In genomic region chr11:28939381-28939780, GRCh38 we compare ENCODE assay signal across 30 cellular contexts.
"Had no signal": no experiment of that assay in that cellular context is flagged by ENCODE, and none has a peak within 500 bp of the region (broad histone marks: within the 10 kb centered on the region; RNA-seq: fewer than 3 reads in every experiment).

No MANE protein-coding gene starts in this region.

- H3K9me3 ChIP-seq: breast epithelium had no signal

- DNase-seq: activated CD4-positive, alpha-beta T cell treated with anti-CD3 and anti-CD28 coated beads, Interleukin-2, amount 10 ng/mL, durations not matched to agents 7 days and 5 days; activated CD4-positive, CD25-positive, alpha-beta regulatory T cell; activated CD8-positive, alpha-beta memory T cell treated with anti-CD3 and anti-CD28 coated beads, Interleukin-2, amount 50 U/mL, for 4 hours; activated CD8-positive, alpha-beta T cell treated with anti-CD3 and anti-CD28 coated beads for 36 hours; activated gamma-delta T cell treated with Interleukin-2 at 50 U/mL for 16 hours; activated naive CD4-positive, alpha-beta T cell treated with anti-CD3 and anti-CD28 coated beads, Interleukin-2, amount 10 ng/mL, durations not matched to agents 7 days and 5 days; activated naive CD8-positive, alpha-beta T cell treated with anti-CD3 and anti-CD28 coated beads for 36 hours; activated T-cell treated with anti-CD3 and anti-CD28 coated beads, Interleukin-2, amount 50 U/mL, for 72 hours; central memory CD4-positive, alpha-beta T cell; MM.1S; NCI-H1105; NCI-H1436 treated with DMSO at 0.1 percent for 48 hours; NCI-H187; NCI-H2081; NCI-H510A treated with DMSO at 0.1 percent for 48 hours; NCI-H69; NK-92 treated with Interleukin-12 subunit alpha and Interleukin-12 subunit beta, amount 100 ng/mL, for 24 hours; OCI-M1; RPMI8226; T-cell; T-helper 2 cell; T1000 had no signal

- H3K9ac ChIP-seq: KMS-11 had no signal

- H3K36me3 Mint-ChIP-seq: activated naive CD4-positive, alpha-beta T cell treated with anti-CD3 and anti-CD28 coated beads, Interleukin-2, amount 10 ng/mL, durations not matched to agents 7 days and 5 days; activated naive CD8-positive, alpha-beta T cell treated with anti-CD3 and anti-CD28 coated beads for 36 hours; T-cell had no signal

- H3K27me3 ChIP-seq: breast epithelium had no signal

- H3K4me3 Mint-ChIP-seq: activated CD4-positive, alpha-beta T cell treated with anti-CD3 and anti-CD28 coated beads, Interleukin-2, amount 10 ng/mL, durations not matched to agents 7 days and 5 days; activated CD8-positive, alpha-beta T cell treated with anti-CD3 and anti-CD28 coated beads for 36 hours; activated naive CD4-positive, alpha-beta T cell treated with anti-CD3 and anti-CD28 coated beads, Interleukin-2, amount 10 ng/mL, durations not matched to agents 7 days and 5 days; activated naive CD8-positive, alpha-beta T cell treated with anti-CD3 and anti-CD28 coated beads for 36 hours; activated T-cell treated with anti-CD3 and anti-CD28 coated beads, Interleukin-2, amount 50 U/mL, for 72 hours; T-cell had no signal

- FAIRE-seq: TTC549 had no signal

- H3K4me1 Mint-ChIP-seq: activated CD4-positive, alpha-beta T cell treated with anti-CD3 and anti-CD28 coated beads, Interleukin-2, amount 10 ng/mL, durations not matched to agents 7 days and 5 days; activated naive CD4-positive, alpha-beta T cell treated with anti-CD3 and anti-CD28 coated beads, Interleukin-2, amount 10 ng/mL, durations not matched to agents 7 days and 5 days; activated naive CD8-positive, alpha-beta T cell treated with anti-CD3 and anti-CD28 coated beads for 36 hours; T-cell had no signal

- H3K4me3 ChIP-seq: breast epithelium, SK-N-MC had no signal

- H3K27ac Mint-ChIP-seq: activated CD4-positive, alpha-beta T cell treated with anti-CD3 and anti-CD28 coated beads, Interleukin-2, amount 10 ng/mL, durations not matched to agents 7 days and 5 days; activated CD8-positive, alpha-beta T cell treated with anti-CD3 and anti-CD28 coated beads for 36 hours; activated naive CD4-positive, alpha-beta T cell treated with anti-CD3 and anti-CD28 coated beads, Interleukin-2, amount 10 ng/mL, durations not matched to agents 7 days and 5 days; activated naive CD8-positive, alpha-beta T cell treated with anti-CD3 and anti-CD28 coated beads for 36 hours; activated T-cell treated with anti-CD3 and anti-CD28 coated beads, Interleukin-2, amount 50 U/mL, for 72 hours; activated T-helper 2 cell treated with anti-CD3 and anti-CD28 coated beads, Interferon-gamma antibody, Interleukin-2, Interleukin-4, amounts not matched to agents 10 μg/mL and 5 μg/mL and 100 μg/mL, durations not matched to agents 14 hours and 24 hours and 36 hours; T-cell had no signal

- H3K4me1 ChIP-seq: breast epithelium had no signal

- H3K36me3 ChIP-seq: breast epithelium had no signal

- ATAC-seq: activated CD8-positive, alpha-beta T cell treated with anti-CD3 and anti-CD28 coated beads for 36 hours; activated T-cell treated with anti-CD3 and anti-CD28 coated beads, Interleukin-2, amount 50 U/mL, for 72 hours; Panc1; Right ventricle myocardium inferior; T-cell had no signal

- H3K4me2 ChIP-seq: KMS-11 had no signal

- H3K27me3 Mint-ChIP-seq: activated CD4-positive, alpha-beta T cell treated with anti-CD3 and anti-CD28 coated beads, Interleukin-2, amount 10 ng/mL, durations not matched to agents 7 days and 5 days; activated CD8-positive, alpha-beta T cell treated with anti-CD3 and anti-CD28 coated beads for 36 hours; activated naive CD4-positive, alpha-beta T cell treated with anti-CD3 and anti-CD28 coated beads, Interleukin-2, amount 10 ng/mL, durations not matched to agents 7 days and 5 days; activated naive CD8-positive, alpha-beta T cell treated with anti-CD3 and anti-CD28 coated beads for 36 hours; T-cell had no signal

- H3K27ac ChIP-seq: breast epithelium, KMS-11, SK-N-MC, VCaP had no signal
